ENCODE assay signal across 1 cellular context in genomic region chr3:160331127-160331937, GRCh38.
TF ChIP-seq lines count a peak whose summit lies in the region.

No MANE protein-coding gene starts in this region.

TF ChIP-seq in HepG2, 621 proteins besides CTCF, POLR2A, EP300 and RAD21 (continued from another document and continues in another):
- TF ChIP-seq PRDM15 (CRISPR knock-in tag; IDR thresholded peaks at IDR 0.05) (no peak), SMAD3 (CRISPR knock-in tag; IDR thresholded peaks at IDR 0.05) (0 out of 2 replicates have a peak, but pooled peaks have one; percentile 23), ZNF747 (CRISPR knock-in tag; IDR thresholded peaks at IDR 0.05; ENCODE audit: borderline replicate concordance) (no peak), ZFYVE20 (CRISPR knock-in tag; IDR thresholded peaks at IDR 0.05; ENCODE audit: borderline replicate concordance, low read depth) (no peak), CEBPB (IDR thresholded peaks at IDR 0.05; ENCODE audit: borderline replicate concordance, low read depth, low read length) (peak; percentile 87), XBP1 (CRISPR knock-in tag; IDR thresholded peaks at IDR 0.05) (no peak), SOX13 (IDR thresholded peaks at IDR 0.05) (no peak), SOX13 (CRISPR knock-in tag; conservative IDR thresholded peaks at IDR 0.05 in 1 of 2, IDR thresholded peaks at IDR 0.05 in 1 of 2) (peak in 1 of 2 experiments; percentile 86; a peak in 2 of 4 replicates), DRAP1 (CRISPR knock-in tag; IDR thresholded peaks at IDR 0.05) (peak; percentile 7; the same call in 1 of the 2 replicates), ATF7 (IDR thresholded peaks at IDR 0.05) (0 out of 2 replicates have a peak, but pooled peaks have one; percentile 10), ATF7 (CRISPR knock-in tag; IDR thresholded peaks at IDR 0.05) (no peak), ZNF17 (CRISPR knock-in tag; IDR thresholded peaks at IDR 0.05) (no peak), HDAC6 (IDR thresholded peaks at IDR 0.05; ENCODE audit: low read depth, low read length) (no peak), SOX6 (IDR thresholded peaks at IDR 0.05) (no peak), SOX6 (CRISPR knock-in tag; IDR thresholded peaks at IDR 0.05) (peak; percentile 86), DPF2 (CRISPR knock-in tag; IDR thresholded peaks at IDR 0.05; ENCODE audit: borderline replicate concordance, low read depth) (peak; percentile 32; the same call in 1 of the 2 replicates), HES4 (CRISPR knock-in tag; IDR thresholded peaks at IDR 0.05; ENCODE audit: borderline replicate concordance) (no peak), RFX1 (IDR thresholded peaks at IDR 0.05) (no peak), GLI4 (CRISPR knock-in tag; IDR thresholded peaks at IDR 0.05; ENCODE audit: borderline replicate concordance) (no peak), HNF4A (CRISPR knock-in tag; IDR thresholded peaks at IDR 0.05) (0 out of 2 replicates have a peak, but pooled peaks have one; percentile 17), ZSCAN21 (CRISPR knock-in tag; IDR thresholded peaks at IDR 0.05; ENCODE audit: borderline replicate concordance) (peak; percentile 96), ZFP1 (CRISPR knock-in tag; IDR thresholded peaks at IDR 0.05) (peak; percentile 90; the same call in 1 of the 2 replicates), FOXJ3 (CRISPR knock-in tag; IDR thresholded peaks at IDR 0.05; ENCODE audit: borderline replicate concordance) (peak; percentile 59; the same call in 1 of the 2 replicates), ZBTB25 (CRISPR knock-in tag; IDR thresholded peaks at IDR 0.05) (no peak), ZFX (CRISPR knock-in tag; IDR thresholded peaks at IDR 0.05; ENCODE audit: low read depth) (no peak), ZNF335 (CRISPR knock-in tag; IDR thresholded peaks at IDR 0.05) (no peak), SRF (IDR thresholded peaks at IDR 0.05; ENCODE audit: low read depth, low read length) (no peak), BHLHE40 (IDR thresholded peaks at IDR 0.05; ENCODE audit: low read length) (no peak), NCOA1 (CRISPR knock-in tag; IDR thresholded peaks at IDR 0.05) (no peak), CHCHD3 (CRISPR knock-in tag; IDR thresholded peaks at IDR 0.05) (no peak), FOSL1 (CRISPR knock-in tag; IDR thresholded peaks at IDR 0.05; ENCODE audit: borderline replicate concordance) (peak; percentile 76; the same call in 1 of the 2 replicates), IRF2 (CRISPR knock-in tag; IDR thresholded peaks at IDR 0.05) (0 out of 2 replicates have a peak, but pooled peaks have one; percentile 32), SP140L (CRISPR knock-in tag; IDR thresholded peaks at IDR 0.05; ENCODE audit: borderline replicate concordance) (0 out of 2 replicates have a peak, but pooled peaks have one; percentile 59), DZIP1 (CRISPR knock-in tag; IDR thresholded peaks at IDR 0.05) (no peak), ZBTB7B (CRISPR knock-in tag; IDR thresholded peaks at IDR 0.05) (no peak), FOXP4 (CRISPR knock-in tag; IDR thresholded peaks at IDR 0.05) (0 out of 2 replicates have a peak, but pooled peaks have one; percentile 22), HOXA3 (CRISPR knock-in tag; IDR thresholded peaks at IDR 0.05) (no peak), DMTF1 (CRISPR knock-in tag; IDR thresholded peaks at IDR 0.05) (no peak), ZNF644 (CRISPR knock-in tag; IDR thresholded peaks at IDR 0.05; ENCODE audit: low read depth) (peak; percentile 85), HMG20A (CRISPR knock-in tag; IDR thresholded peaks at IDR 0.05; ENCODE audit: borderline replicate concordance) (peak; percentile 59; the same call in 1 of the 2 replicates), AHDC1 (CRISPR knock-in tag; IDR thresholded peaks at IDR 0.05; ENCODE audit: borderline replicate concordance) (peak; percentile 31; the same call in 1 of the 2 replicates)
